In genomic region chr5:171676286-171676944, GRCh38 we compare ENCODE assay signal across 20 cellular contexts.
DNase-seq lines count a peak whose midpoint lies in the region; ATAC-seq and TF ChIP-seq lines count a peak whose summit lies in the region.
"Had no signal": no experiment of that assay in that cellular context is flagged by ENCODE, and none has a peak within 500 bp of the region (broad histone marks: within the 10 kb centered on the region; RNA-seq: fewer than 3 reads in every experiment).

No MANE protein-coding gene starts in this region.

- peaks cover 0 to 9% (median 2%) of the 10 kb centered on the region in 9 donors for H3K9me3 Mint-ChIP-seq in naive thymus-derived CD8-positive, alpha-beta T cell

- peaks cover 0 to 5% of the 10 kb centered on the region in 2 donors for H3K9me3 ChIP-seq in ascending aorta
- peaks cover 0 to 4% of the 10 kb centered on the region in 2 donors for H3K9me3 ChIP-seq in left lung

- ATAC-seq in left lung (peak; percentile 77), GM21381 (IDR thresholded peaks at IDR 0.05; ENCODE audit: unreplicated experiment) (no peak)
- no peak for ATAC-seq in activated CD4-positive, CD25-positive, alpha-beta regulatory T cell treated with anti-CD3 and anti-CD28 coated beads, Interleukin-2, amount 50 U/mL, for 24 hours
- ATAC-seq in naive thymus-derived CD8-positive, alpha-beta T cell = no peak

- H3K27me3 Mint-ChIP-seq in naive thymus-derived CD8-positive, alpha-beta T cell = peaks cover 10 to 22% (median 10%) of the 10 kb centered on the region in 5 donors

- H3K27me3 ChIP-seq in ascending aorta = no peaks in the 10 kb centered on the region
- H3K27me3 ChIP-seq in left lung = no peaks in the 10 kb centered on the region

- H3K36me3 ChIP-seq in ascending aorta = no peaks in the 10 kb centered on the region
- no peaks in the 10 kb centered on the region for H3K36me3 ChIP-seq in left lung
- H3K36me3 ChIP-seq: WERI-Rb-1 had no signal

- H3K27ac ChIP-seq in ascending aorta (no peak overlapping the region), left lung (no peak overlapping the region)
- H3K27ac ChIP-seq: C4-2B, hepatocyte, WERI-Rb-1 had no signal

- H3K27ac Mint-ChIP-seq in naive thymus-derived CD8-positive, alpha-beta T cell = no peak overlapping the region
- H3K27ac Mint-ChIP-seq: activated CD4-positive, alpha-beta memory T cell treated with anti-CD3 and anti-CD28 coated beads for 36 hours; activated naive CD4-positive, alpha-beta T cell treated with anti-CD3 and anti-CD28 coated beads for 36 hours had no signal

- TF ChIP-seq CTCF in AG10803 (conservative IDR thresholded peaks at IDR 0.05; ENCODE audit: low read length) (no peak), ascending aorta (IDR thresholded peaks at IDR 0.05) (no peak), left lung (IDR thresholded peaks at IDR 0.05) (no peak)

- POLR2A ChIA-PET in naive thymus-derived CD8-positive, alpha-beta T cell (lab: Charles Lee) = no interaction called here

- H3K36me3 Mint-ChIP-seq in naive thymus-derived CD8-positive, alpha-beta T cell = no peaks in the 10 kb centered on the region
- H3K36me3 Mint-ChIP-seq: activated CD4-positive, alpha-beta memory T cell treated with anti-CD3 and anti-CD28 coated beads for 36 hours had no signal

- no peaks in the 10 kb centered on the region for H3K4me1 Mint-ChIP-seq in naive thymus-derived CD8-positive, alpha-beta T cell

- DNase-seq in AG10803 (ENCODE audit: low read depth) (peak; percentile 6), MV-4-11 (lab: John Stamatoyannopoulos, UW) (peak; percentile 99), ascending aorta (ENCODE audit: low spot score in 2 of 2) (peak; percentile 16 to 61), left lung (peak in 1 of 2 donors; percentile 52), GM19240 (ENCODE audit: insufficient read length, low spot score) (no peak)
- DNase-seq in naive thymus-derived CD8-positive, alpha-beta T cell = no peak
- DNase-seq: activated CD4-positive, alpha-beta memory T cell treated with anti-CD3 and anti-CD28 coated beads for 36 hours; activated naive CD4-positive, alpha-beta T cell treated with anti-CD3 and anti-CD28 coated beads for 36 hours; activated T-cell treated with anti-CD3 and anti-CD28 coated beads for 4 hours; mesendoderm; NCI-H1092; NCI-H510A; SHP77 treated with DMSO at 0.1 percent for 48 hours; stimulated activated CD4-positive, alpha-beta T cell treated with anti-CD3 and anti-CD28 coated beads, Interleukin-12 subunit alpha, Interleukin-12 subunit beta, amount 100 ng/mL, for 4 hours; T-helper 2 cell; WERI-Rb-1 had no signal

- intact Hi-C loops in ascending aorta (cut with DNase I) = loop anchor here (10.0 kb wide), 1 partner anchor 188 kb away; no protein-coding TSS in a partner anchor
- intact Hi-C loops in left lung (cut with DNase I) = no loop called here

- no peak overlapping the region for H3K4me3 Mint-ChIP-seq in naive thymus-derived CD8-positive, alpha-beta T cell
- H3K4me3 Mint-ChIP-seq: activated CD4-positive, alpha-beta memory T cell treated with anti-CD3 and anti-CD28 coated beads for 36 hours; activated naive CD4-positive, alpha-beta T cell treated with anti-CD3 and anti-CD28 coated beads for 36 hours had no signal

- H3K4me1 ChIP-seq in ascending aorta = no peaks in the 10 kb centered on the region
- no peaks in the 10 kb centered on the region for H3K4me1 ChIP-seq in left lung

- H3K4me3 ChIP-seq in AG10803 (ENCODE audit: low read length) (no peak overlapping the region), ascending aorta (no peak overlapping the region), left lung (no peak overlapping the region)
- H3K4me3 ChIP-seq: hepatocyte had no signal

Comparison
In these comparisons a context has a peak if more than half of its experiments do, and no peak if none do; other contexts are left out.
1. DNase-seq: peak in AG10803 (single experiment), MV-4-11 (single experiment) and ascending aorta (2 of 2); none in GM19240 (single experiment) and naive thymus-derived CD8-positive, alpha-beta T cell (0 of 10).